9 cellular contexts compared by ENCODE assay signal in genomic region chr15:93997071-93997658, GRCh38.
DNase-seq lines count a peak whose midpoint lies in the region; ATAC-seq and TF ChIP-seq lines count a peak whose summit lies in the region.
"Had no signal": no experiment of that assay in that cellular context is flagged by ENCODE, and none has a peak within 500 bp of the region (broad histone marks: within the 10 kb centered on the region; RNA-seq: fewer than 3 reads in every experiment).

No MANE protein-coding gene starts in this region.

- ATAC-seq in HG03175 (IDR thresholded peaks at IDR 0.05; ENCODE audit: unreplicated experiment) (peak; percentile 50), lung (ENCODE audit: insufficient read depth, low FRiP score) (no peak), HG02981 (IDR thresholded peaks at IDR 0.05; ENCODE audit: unreplicated experiment) (no peak)

- H3K36me3 Mint-ChIP-seq in activated T-helper 2 cell treated with anti-CD3 and anti-CD28 coated beads, Interferon-gamma antibody, Interleukin-2, Interleukin-4, amounts not matched to agents 10 μg/mL and 5 μg/mL and 100 μg/mL, durations not matched to agents 14 hours and 24 hours and 36 hours (ENCODE audit: low read depth) = no peaks in the 10 kb centered on the region
- H3K36me3 Mint-ChIP-seq: IgD-negative memory B cell had no signal

- H3K27ac ChIP-seq in ascending aorta (no peak overlapping the region), lung (ENCODE audit: low read depth in 1 of 2, low read length in 1 of 2) (no peak overlapping the region)

- intact Hi-C loops in ascending aorta (cut with DNase I) = loop anchor here (2.0 kb wide), 1 partner anchor 124 kb away; no protein-coding TSS in a partner anchor
- intact Hi-C loops in activated T-helper 2 cell treated with anti-CD3 and anti-CD28 coated beads, Interferon-gamma antibody, Interleukin-2, Interleukin-4, amounts not matched to agents 10 μg/mL and 5 μg/mL and 100 μg/mL, durations not matched to agents 14 hours and 24 hours and 36 hours (cut with micrococcal nuclease) = loop anchor here (1.0 kb wide), 1 partner anchor 123 kb away; no protein-coding TSS in a partner anchor

- H3K4me3 ChIP-seq in ascending aorta (no peak overlapping the region), lung (no peak overlapping the region)

- no peaks in the 10 kb centered on the region for H3K27me3 ChIP-seq in ascending aorta
- H3K27me3 ChIP-seq in lung (ENCODE audit: control insufficient read depth, insufficient read depth) = no peaks in the 10 kb centered on the region

- H3K4me1 Mint-ChIP-seq in activated T-helper 2 cell treated with anti-CD3 and anti-CD28 coated beads, Interferon-gamma antibody, Interleukin-2, Interleukin-4, amounts not matched to agents 10 μg/mL and 5 μg/mL and 100 μg/mL, durations not matched to agents 14 hours and 24 hours and 36 hours (ENCODE audit: low read depth) = no peaks in the 10 kb centered on the region
- H3K4me1 Mint-ChIP-seq: IgD-negative memory B cell had no signal

- no peaks in the 10 kb centered on the region for H3K36me3 ChIP-seq in ascending aorta
- H3K36me3 ChIP-seq in lung (ENCODE audit: control insufficient read depth in 2 of 2, insufficient read depth in 2 of 2, low read length in 2 of 2) = no peaks in the 10 kb centered on the region

- H3K4me3 Mint-ChIP-seq in activated T-helper 2 cell treated with anti-CD3 and anti-CD28 coated beads, Interferon-gamma antibody, Interleukin-2, Interleukin-4, amounts not matched to agents 10 μg/mL and 5 μg/mL and 100 μg/mL, durations not matched to agents 14 hours and 24 hours and 36 hours (ENCODE audit: low read depth) = no peak overlapping the region
- H3K4me3 Mint-ChIP-seq: IgD-negative memory B cell had no signal

- H3K9me3 ChIP-seq in ascending aorta = no peaks in the 10 kb centered on the region
- H3K9me3 ChIP-seq in lung (ENCODE audit: control insufficient read depth in 2 of 2, insufficient read depth in 1 of 2, low read length in 1 of 2) = no peaks in the 10 kb centered on the region

- TF ChIP-seq CTCF in ascending aorta (IDR thresholded peaks at IDR 0.05) (peak in 2 of 3 experiments; percentile 33 to 49), lung (IDR thresholded peaks at IDR 0.05; ENCODE audit: control extremely low read depth, extremely low read depth) (peak; percentile 32)

- WGBS in lung, 2 donors = 60 to 63% methylated on average over 6 of the region's 6 CpGs

- DNase-seq in COLO829 (ENCODE audit: low spot score) = peak; percentile 69
- DNase-seq in ascending aorta (ENCODE audit: low spot score in 2 of 2) = no peak
- no peak for DNase-seq in lung (ENCODE audit: low spot score)
- DNase-seq in activated effector memory CD4-positive, alpha-beta T cell treated with Interleukin-2 at 50 U/mL for 16 hours = no peak
- no peak for DNase-seq in KG1 (lab: John Stamatoyannopoulos, UW)
- DNase-seq in activated T-helper 2 cell treated with anti-CD3 and anti-CD28 coated beads, Interferon-gamma antibody, Interleukin-2, Interleukin-4, amounts not matched to agents 10 μg/mL and 5 μg/mL and 100 μg/mL, durations not matched to agents 14 hours and 24 hours and 36 hours (ENCODE audit: low spot score) = no peak

- H3K4me1 ChIP-seq in ascending aorta (no peaks in the 10 kb centered on the region), lung (ENCODE audit: control insufficient read depth in 2 of 2, insufficient read depth in 2 of 2, low read length in 2 of 2) (peaks cover 1 to 2% of the 10 kb centered on the region in 2 donors)

- H3K27ac Mint-ChIP-seq in activated T-helper 2 cell treated with anti-CD3 and anti-CD28 coated beads, Interferon-gamma antibody, Interleukin-2, Interleukin-4, amounts not matched to agents 10 μg/mL and 5 μg/mL and 100 μg/mL, durations not matched to agents 14 hours and 24 hours and 36 hours = no peak overlapping the region
- H3K27ac Mint-ChIP-seq: IgD-negative memory B cell had no signal

- no peaks in the 10 kb centered on the region for H3K27me3 Mint-ChIP-seq in activated T-helper 2 cell treated with anti-CD3 and anti-CD28 coated beads, Interferon-gamma antibody, Interleukin-2, Interleukin-4, amounts not matched to agents 10 μg/mL and 5 μg/mL and 100 μg/mL, durations not matched to agents 14 hours and 24 hours and 36 hours (ENCODE audit: low read depth)

- no peaks in the 10 kb centered on the region for H3K9me3 Mint-ChIP-seq in activated T-helper 2 cell treated with anti-CD3 and anti-CD28 coated beads, Interferon-gamma antibody, Interleukin-2, Interleukin-4, amounts not matched to agents 10 μg/mL and 5 μg/mL and 100 μg/mL, durations not matched to agents 14 hours and 24 hours and 36 hours
- H3K9me3 Mint-ChIP-seq: IgD-negative memory B cell had no signal
